Comparison of ENCODE assay signal across 8 cellular contexts in the genomic region with DNA sequence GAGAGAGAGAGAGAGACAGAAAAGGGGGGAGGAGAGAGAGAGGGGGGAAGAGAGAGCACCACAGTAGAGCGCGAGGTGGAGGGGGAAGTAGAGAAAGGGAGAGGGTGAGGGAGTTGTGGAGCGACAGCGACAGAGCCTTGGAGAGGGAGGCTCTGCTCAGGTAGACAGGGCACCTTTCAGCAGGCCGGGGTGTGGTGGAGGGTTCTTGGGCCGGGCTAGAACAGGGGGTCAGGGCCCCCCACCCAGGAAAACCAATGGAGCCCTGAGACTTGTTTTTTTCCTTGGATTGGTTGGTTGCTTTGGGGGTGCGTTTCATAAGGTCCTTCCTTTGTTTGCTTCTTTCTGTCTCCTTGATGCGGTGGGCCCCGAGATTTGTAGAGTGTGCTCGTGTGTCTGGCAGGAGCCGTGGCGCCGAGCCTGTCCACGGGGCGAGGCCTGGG.
DNase-seq lines count a peak whose midpoint lies in the region; ATAC-seq, FAIRE-seq and TF ChIP-seq lines count a peak whose summit lies in the region.
"Not testable (repeated sequence)": the region's sequence is repeated elsewhere in the genome, so short reads cannot be mapped to it uniquely, and the experiment has no call there.

No MANE protein-coding gene starts in this region.

- H3K9me3 Mint-ChIP-seq in Calu3 (ENCODE audit: low read depth, unreplicated experiment); activated CD4-positive, alpha-beta memory T cell treated with anti-CD3 and anti-CD28 coated beads for 36 hours; osteocyte (ENCODE audit: unreplicated experiment): not testable (repeated sequence)

- intact Hi-C loops in Calu3 (cut with micrococcal nuclease; ENCODE audit: unreplicated experiment); activated CD4-positive, alpha-beta memory T cell treated with anti-CD3 and anti-CD28 coated beads for 36 hours (cut with micrococcal nuclease); K562 (cut with micrococcal nuclease): not testable (repeated sequence)

- H3K36me3 ChIP-seq in K562 (ENCODE audit: control insufficient read depth, insufficient read depth, low read length), result not testable (repeated sequence)

- H3K27ac ChIP-seq in K562 (ENCODE audit: extremely low read depth, low read depth, low read length), result not testable (repeated sequence)
- peak overlapping the region; percentile 22 for H3K27ac ChIP-seq in temporal lobe (ENCODE audit: low read depth, low read length)

- DNase-seq in Calu3; activated CD4-positive, alpha-beta memory T cell treated with anti-CD3 and anti-CD28 coated beads for 36 hours; K562 (ENCODE audit: extremely low read depth in 1 of 4, low spot score in 3 of 4); fibroblast of pulmonary artery (ENCODE audit: low read depth); osteocyte (ENCODE audit: extremely low spot score, unreplicated experiment): not testable (repeated sequence)
- peak; percentile 50 for DNase-seq in KBM-7
- peak; percentile 47 for DNase-seq in left kidney (ENCODE audit: low read depth, low spot score)

- in situ Hi-C loops in KBM-7 (cut with MboI; ENCODE audit: low pct_unique_long_range_greater_than_20kb, low sequenced_read_pairs); K562 (cut with MboI): not testable (repeated sequence)

- FAIRE-seq in K562 (lab: Jason Lieb, UNC), result not testable (repeated sequence)

- WGBS in K562 (ENCODE audit: insufficient coverage, low coverage, missing lambda C conversion rate), result 18% methylated on average over 15 of the region's 15 CpGs

- peak; percentile 39 for ATAC-seq in K562

- H2AFZ ChIP-seq in K562 (ENCODE audit: low read depth, low read length), result not testable (repeated sequence)

- CTCF ChIA-PET in Calu3 (lab: Charles Lee), result interaction anchor here (1.0 kb wide), 1 partner anchor 1016 kb away, joined by 3 read pairs; no protein-coding TSS in a partner anchor
- CTCF ChIA-PET in activated CD4-positive, alpha-beta memory T cell treated with anti-CD3 and anti-CD28 coated beads for 36 hours (lab: Charles Lee); K562 (lab: Yijun Ruan, JAX; ENCODE audit: low intra/inter-chr PET ratio): not testable (repeated sequence)

- H3K4me1 Mint-ChIP-seq in Calu3 (ENCODE audit: low read depth, unreplicated experiment), result peaks cover 33% of the 10 kb centered on the region
- peaks cover 31% of the 10 kb centered on the region for H3K4me1 Mint-ChIP-seq in activated CD4-positive, alpha-beta memory T cell treated with anti-CD3 and anti-CD28 coated beads for 36 hours (ENCODE audit: low read depth)
- H3K4me1 Mint-ChIP-seq in osteocyte (ENCODE audit: unreplicated experiment), result peaks cover 28% of the 10 kb centered on the region

- TF ChIP-seq RAD21 in K562 (CRISPR knock-in tag; conservative IDR thresholded peaks at IDR 0.05 in 1 of 2, IDR thresholded peaks at IDR 0.05 in 1 of 2), result not testable (repeated sequence)

- peaks cover 0 to 15% of the 10 kb centered on the region in 2 experiments; a peak in 2 of 5 replicates for H3K4me1 ChIP-seq in K562 (replicated peaks in 1 of 2; ENCODE audit: control insufficient read depth in 2 of 2, insufficient read depth in 2 of 2, low read length in 2 of 2)

- H3K27ac Mint-ChIP-seq in Calu3 (ENCODE audit: unreplicated experiment), result peak overlapping the region; percentile 11
- H3K27ac Mint-ChIP-seq in activated CD4-positive, alpha-beta memory T cell treated with anti-CD3 and anti-CD28 coated beads for 36 hours; osteocyte (ENCODE audit: unreplicated experiment): not testable (repeated sequence)

- TF ChIP-seq POLR2A in K562 (conservative IDR thresholded peaks at IDR 0.05), result not testable (repeated sequence)

- peaks cover 28% of the 10 kb centered on the region for H3K36me3 Mint-ChIP-seq in Calu3 (ENCODE audit: insufficient read depth, unreplicated experiment)
- not testable (repeated sequence) for H3K36me3 Mint-ChIP-seq in activated CD4-positive, alpha-beta memory T cell treated with anti-CD3 and anti-CD28 coated beads for 36 hours; osteocyte (ENCODE audit: unreplicated experiment)

- H3K27me3 Mint-ChIP-seq in Calu3 (ENCODE audit: unreplicated experiment) (peaks cover 26% of the 10 kb centered on the region), osteocyte (ENCODE audit: unreplicated experiment) (peaks cover 56% of the 10 kb centered on the region)
- H3K27me3 Mint-ChIP-seq in activated CD4-positive, alpha-beta memory T cell treated with anti-CD3 and anti-CD28 coated beads for 36 hours, result peaks cover 54% of the 10 kb centered on the region

- H4K20me1 ChIP-seq in K562 (replicated peaks; ENCODE audit: control insufficient read depth, insufficient read depth, low read length), result not testable (repeated sequence)

- not testable (repeated sequence) for H3K27me3 ChIP-seq in K562 (ENCODE audit: control insufficient read depth in 2 of 2, insufficient read depth in 2 of 2, low read length in 2 of 2)

- TSS peak; percentile 82 for BruUV-seq in Calu3 (replicated peaks; lab: Mats Ljungman, UMichigan)
- not testable (repeated sequence) for BruUV-seq in K562 (replicated peaks; lab: Mats Ljungman, UMichigan)

- POLR2A ChIA-PET in activated CD4-positive, alpha-beta memory T cell treated with anti-CD3 and anti-CD28 coated beads for 36 hours (lab: Charles Lee); K562 (lab: Yijun Ruan, JAX): not testable (repeated sequence)

- TF ChIP-seq EP300 in K562 (IDR thresholded peaks at IDR 0.05; ENCODE audit: low read length), result not testable (repeated sequence)

- not testable (repeated sequence) for H3K4me2 ChIP-seq in K562 (ENCODE audit: insufficient read depth, low read length)

- H3K79me2 ChIP-seq in K562 (ENCODE audit: control insufficient read depth, insufficient read depth, low read length), result not testable (repeated sequence)

- H3K9ac ChIP-seq in K562 (ENCODE audit: insufficient read depth in 1 of 2, low read depth in 2 of 2, low read length in 2 of 2), result not testable (repeated sequence)

- not testable (repeated sequence) for H3K9me3 ChIP-seq in K562 (replicated peaks; ENCODE audit: control insufficient read depth, insufficient read depth, low read depth, low read length)

- TF ChIP-seq CTCF in Calu3 (IDR thresholded peaks at IDR 0.05; ENCODE audit: unreplicated experiment); K562 (IDR thresholded peaks at IDR 0.05 in 2 of 3, conservative IDR thresholded peaks at IDR 0.05 in 1 of 3; ENCODE audit: insufficient read depth in 2 of 3, low read depth in 1 of 3, low read length in 3 of 3); fibroblast of pulmonary artery (IDR thresholded peaks at IDR 0.05; ENCODE audit: low read length, missing control alignments); osteocyte (IDR thresholded peaks at IDR 0.05): not testable (repeated sequence)

- H3K4me3 Mint-ChIP-seq in Calu3 (ENCODE audit: low read depth, unreplicated experiment), result peak overlapping the region; percentile 82
- H3K4me3 Mint-ChIP-seq in activated CD4-positive, alpha-beta memory T cell treated with anti-CD3 and anti-CD28 coated beads for 36 hours, result peak overlapping the region; percentile 63
- peak overlapping the region; percentile 66 for H3K4me3 Mint-ChIP-seq in osteocyte (ENCODE audit: unreplicated experiment)

- not testable (repeated sequence) for H3K4me3 ChIP-seq in K562
- peak overlapping the region; percentile 63 for H3K4me3 ChIP-seq in fibroblast of pulmonary artery (replicated peaks; ENCODE audit: low read depth, low read length)

- H3K9me1 ChIP-seq in K562 (ENCODE audit: control insufficient read depth, insufficient read depth, low read length), result not testable (repeated sequence)
